ENCODE assay signal across 12 cellular contexts in genomic region chr20:38724603-38725457, GRCh38. TPM values are rescaled to one million over a fixed set of nuclear protein-coding genes. Genes with fewer than 3 reads are reported as not detected.
DNase-seq lines count a peak whose midpoint lies in the region; ATAC-seq, FAIRE-seq and TF ChIP-seq lines count a peak whose summit lies in the region.
"Had no signal": no experiment of that assay in that cellular context is flagged by ENCODE, and none has a peak within 500 bp of the region (broad histone marks: within the 10 kb centered on the region; RNA-seq: fewer than 3 reads in every experiment).

No MANE protein-coding gene starts in this region.

- H3K4me2 ChIP-seq in astrocyte (ENCODE audit: low read length) (no peak overlapping the region), neural progenitor cell (peak overlapping the region; percentile 79)

- no peak overlapping the region for H3K4me3 ChIP-seq in astrocyte (ENCODE audit: insufficient read depth, low read depth, low read length)
- peak overlapping the region; percentile 38 for H3K4me3 ChIP-seq in neural progenitor cell
- H3K4me3 ChIP-seq: ovary had no signal

- H2AFZ ChIP-seq in astrocyte (ENCODE audit: low read depth, low read length) (no peak overlapping the region), neural progenitor cell (replicated peaks) (peak overlapping the region; percentile 91)

- H3K27me3 Mint-ChIP-seq in activated CD4-positive, alpha-beta T cell treated with anti-CD3 and anti-CD28 coated beads for 36 hours: peaks cover 84% of the 10 kb centered on the region
- H3K27me3 Mint-ChIP-seq in IgD-negative memory B cell (peaks cover 87% of the 10 kb centered on the region), astrocyte (ENCODE audit: low read depth, unreplicated experiment) (peaks cover 85% of the 10 kb centered on the region), neural progenitor cell (ENCODE audit: insufficient read depth, low read depth) (peaks cover 92% of the 10 kb centered on the region)

- H3K9me3 ChIP-seq in astrocyte (ENCODE audit: insufficient read depth, low read depth, low read length) (peaks cover 9% of the 10 kb centered on the region), neural progenitor cell (ENCODE audit: low read depth) (no peaks in the 10 kb centered on the region)
- H3K9me3 ChIP-seq: ascending aorta, ovary had no signal

- no peak overlapping the region for H3K27ac Mint-ChIP-seq in activated CD4-positive, alpha-beta T cell treated with anti-CD3 and anti-CD28 coated beads for 36 hours
- H3K27ac Mint-ChIP-seq in IgD-negative memory B cell: peak overlapping the region; percentile 71 to 87 (median 79)
- H3K27ac Mint-ChIP-seq in astrocyte (ENCODE audit: unreplicated experiment): peak overlapping the region; percentile 80
- H3K27ac Mint-ChIP-seq in neural progenitor cell: no peak overlapping the region

- H3K4me1 ChIP-seq in astrocyte (ENCODE audit: insufficient read depth, low read length) (no peaks in the 10 kb centered on the region), neural progenitor cell (peaks cover 30% of the 10 kb centered on the region)

- POLR2A ChIA-PET in activated CD4-positive, alpha-beta T cell treated with anti-CD3 and anti-CD28 coated beads for 36 hours (lab: Charles Lee): no interaction called here

- H3K79me2 ChIP-seq in astrocyte (ENCODE audit: insufficient read depth, low read length) (no peaks in the 10 kb centered on the region), neural progenitor cell (ENCODE audit: low read depth) (no peaks in the 10 kb centered on the region)

- peaks cover 16% of the 10 kb centered on the region for H4K20me1 ChIP-seq in astrocyte (ENCODE audit: insufficient read depth, low read length)
- peaks cover 72% of the 10 kb centered on the region for H4K20me1 ChIP-seq in neural progenitor cell (ENCODE audit: low read depth)

- peaks cover 24% of the 10 kb centered on the region for H3F3A ChIP-seq in neural progenitor cell (ENCODE audit: low read depth)

- peak; percentile 11 for DNase-seq in activated CD4-positive, alpha-beta T cell treated with anti-CD3 and anti-CD28 coated beads for 36 hours
- no peak for DNase-seq in activated CD4-positive, alpha-beta T cell treated with anti-CD3 and anti-CD28 coated beads for 48 hours
- no peak for DNase-seq in astrocyte (ENCODE audit: low read depth)
- peak; percentile 71 for DNase-seq in neural progenitor cell (ENCODE audit: low spot score)
- DNase-seq in NOMO-1 treated with dmso at 0.1 percent for 144 hours (lab: John Stamatoyannopoulos, UW; ENCODE audit: unreplicated experiment): no peak
- DNase-seq in occipital lobe (lab: John Stamatoyannopoulos, UW): no peak
- no peak for DNase-seq in dedifferentiated amniotic fluid mesenchymal stem cell (ENCODE audit: extremely low spot score)
- DNase-seq: ovary had no signal

- intact Hi-C loops in activated CD4-positive, alpha-beta T cell treated with anti-CD3 and anti-CD28 coated beads for 36 hours (cut with DNase I, micrococcal nuclease): loop anchor here (5.0 to 10.0 kb wide), 4 partner anchors 50 to 1962 kb away; partner anchors contain the start of gene MAFB (in 1 of the 2)

- ATAC-seq in activated CD4-positive, alpha-beta T cell treated with anti-CD3 and anti-CD28 coated beads for 36 hours: no peak

- peak overlapping the region; percentile 28 for H3K4me3 Mint-ChIP-seq in activated CD4-positive, alpha-beta T cell treated with anti-CD3 and anti-CD28 coated beads for 36 hours
- H3K4me3 Mint-ChIP-seq in IgD-negative memory B cell (peak overlapping the region; percentile 15 to 91 (median 73)), astrocyte (ENCODE audit: unreplicated experiment) (no peak overlapping the region), neural progenitor cell (peak overlapping the region; percentile 71)

- H3K9ac ChIP-seq in astrocyte (ENCODE audit: low read length) (no peak overlapping the region), neural progenitor cell (no peak overlapping the region)

- CTCF ChIA-PET in activated CD4-positive, alpha-beta T cell treated with anti-CD3 and anti-CD28 coated beads for 36 hours (lab: Charles Lee): interaction anchor here (0.6 to 3.7 kb wide), 10 partner anchors 9 to 237 kb away, joined by 3 to 22 read pairs (median 4); partner anchors contain the start of gene DHX35

- H3K9me3 Mint-ChIP-seq in activated CD4-positive, alpha-beta T cell treated with anti-CD3 and anti-CD28 coated beads for 36 hours (ENCODE audit: low read depth): no peaks in the 10 kb centered on the region
- peaks cover 0 to 15% (median 2%) of the 10 kb centered on the region in 3 donors for H3K9me3 Mint-ChIP-seq in IgD-negative memory B cell
- H3K9me3 Mint-ChIP-seq in astrocyte (ENCODE audit: unreplicated experiment): peaks cover 49% of the 10 kb centered on the region
- H3K9me3 Mint-ChIP-seq in neural progenitor cell: peaks cover 2% of the 10 kb centered on the region

- peaks cover 46% of the 10 kb centered on the region for H3K4me1 Mint-ChIP-seq in activated CD4-positive, alpha-beta T cell treated with anti-CD3 and anti-CD28 coated beads for 36 hours
- peaks cover 35 to 37% (median 37%) of the 10 kb centered on the region in 3 donors for H3K4me1 Mint-ChIP-seq in IgD-negative memory B cell
- peaks cover 4% of the 10 kb centered on the region for H3K4me1 Mint-ChIP-seq in astrocyte (ENCODE audit: low read depth, unreplicated experiment)
- H3K4me1 Mint-ChIP-seq in neural progenitor cell: peaks cover 42% of the 10 kb centered on the region

- H3K27ac ChIP-seq in astrocyte (ENCODE audit: low read depth, low read length): no peak overlapping the region
- H3K27ac ChIP-seq in neural progenitor cell: no peak overlapping the region
- H3K27ac ChIP-seq: ascending aorta, ovary had no signal

- H3K36me3 ChIP-seq in astrocyte (ENCODE audit: insufficient read depth, low read length) (no peaks in the 10 kb centered on the region), neural progenitor cell (no peaks in the 10 kb centered on the region)
- H3K36me3 ChIP-seq: ascending aorta, ovary had no signal

- FAIRE-seq in astrocyte (lab: Jason Lieb, UNC): no peak

- no peaks in the 10 kb centered on the region for H3K36me3 Mint-ChIP-seq in activated CD4-positive, alpha-beta T cell treated with anti-CD3 and anti-CD28 coated beads for 36 hours (ENCODE audit: low read depth)
- H3K36me3 Mint-ChIP-seq in IgD-negative memory B cell (peaks cover 8% of the 10 kb centered on the region), astrocyte (ENCODE audit: low read depth, unreplicated experiment) (peaks cover 11% of the 10 kb centered on the region), neural progenitor cell (no peaks in the 10 kb centered on the region)

- peaks cover 92% of the 10 kb centered on the region for H3K27me3 ChIP-seq in astrocyte (ENCODE audit: insufficient read depth, low read length)
- peaks cover 100% of the 10 kb centered on the region for H3K27me3 ChIP-seq in neural progenitor cell
- H3K27me3 ChIP-seq: ovary had no signal

- no peak for TF ChIP-seq CTCF in astrocyte (IDR thresholded peaks at IDR 0.05; ENCODE audit: insufficient read depth, low read depth, low read length)
- peak; percentile 41 for TF ChIP-seq CTCF in neural progenitor cell (IDR thresholded peaks at IDR 0.05)

RNA-seq across cellular contexts. Expression of gene SLC32A1, which starts 0.5 kb away (rescaled TPM):
- total RNA-seq in activated CD4-positive, alpha-beta T cell treated with anti-CD3 and anti-CD28 coated beads for 36 hours: not detected
- polyA plus RNA-seq in IgD-negative memory B cell: not detected
- total RNA-seq in astrocyte: not detected in 2 replicates
- 0.04 and 0.37 TPM in 2 replicates for total RNA-seq in neural progenitor cell (ENCODE audit: low replicate concordance)
- 6.4 TPM for total RNA-seq in occipital lobe
- total RNA-seq: ascending aorta, fibroblast of villous mesenchyme, ovary had no signal
- polyA plus RNA-seq: BJ, ovary had no signal

RNA-seq across cellular contexts. Expression of gene ACTR5, which starts 23.4 kb away (rescaled TPM):
- total RNA-seq in activated CD4-positive, alpha-beta T cell treated with anti-CD3 and anti-CD28 coated beads for 36 hours: 1 to 10 TPM; 6.3 to 8.4 TPM
- 12.5 TPM for polyA plus RNA-seq in IgD-negative memory B cell
- total RNA-seq in astrocyte (3.7 and 4.0 TPM in 2 replicates), neural progenitor cell (ENCODE audit: low replicate concordance) (9.2 and 14.9 TPM in 2 replicates), occipital lobe (10.1 TPM)

Comparison
In these comparisons a context has a peak if more than half of its experiments do, and no peak if none do; other contexts are left out.
1. DNase-seq: peak in activated CD4-positive, alpha-beta T cell treated with anti-CD3 and anti-CD28 coated beads for 36 hours (single experiment) and neural progenitor cell (single experiment); none in activated CD4-positive, alpha-beta T cell treated with anti-CD3 and anti-CD28 coated beads for 48 hours (single experiment), astrocyte (single experiment), NOMO-1 treated with dmso at 0.1 percent for 144 hours (single experiment), occipital lobe (single experiment) and dedifferentiated amniotic fluid mesenchymal stem cell (single experiment).
2. H3K27ac Mint-ChIP-seq: peak in IgD-negative memory B cell (3 of 3) and astrocyte (single experiment); none in activated CD4-positive, alpha-beta T cell treated with anti-CD3 and anti-CD28 coated beads for 36 hours (single experiment) and neural progenitor cell (single experiment).